ENCODE assay signal across 12 cellular contexts in genomic region chr10:74079028-74079913, GRCh38.
DNase-seq lines count a peak whose midpoint lies in the region; ATAC-seq and FAIRE-seq lines count a peak whose summit lies in the region.
"Had no signal": no experiment of that assay in that cellular context is flagged by ENCODE, and none has a peak within 500 bp of the region (broad histone marks: within the 10 kb centered on the region; RNA-seq: fewer than 3 reads in every experiment).

No MANE protein-coding gene starts in this region.

- peak overlapping the region; percentile 89 for H3K27ac Mint-ChIP-seq in stimulated activated naive CD8-positive, alpha-beta T cell treated with anti-CD3 and anti-CD28 coated beads, Interleukin-15, Interleukin-2, amounts not matched to agents 100 ng/mL and 50 ng/mL, for 24 hours
- H3K27ac Mint-ChIP-seq in activated T-helper 17 cell treated with anti-CD3 and anti-CD28 coated beads, Interleukin-2, amount 50 U/mL, for 72 hours: peak overlapping the region; percentile 86

- no peak for DNase-seq in stimulated activated naive CD8-positive, alpha-beta T cell treated with anti-CD3 and anti-CD28 coated beads, Interleukin-15, Interleukin-2, amounts not matched to agents 100 U/mL and 50 U/mL, for 24 hours
- DNase-seq in NCI-H1694 (lab: John Stamatoyannopoulos, UW) (no peak), NCI-H1048 (lab: John Stamatoyannopoulos, UW) (no peak)
- DNase-seq: BE2C, NCI-H774 had no signal

- H3K4me1 Mint-ChIP-seq in stimulated activated naive CD8-positive, alpha-beta T cell treated with anti-CD3 and anti-CD28 coated beads, Interleukin-15, Interleukin-2, amounts not matched to agents 100 ng/mL and 50 ng/mL, for 24 hours (ENCODE audit: low read depth): peaks cover 55% of the 10 kb centered on the region
- peaks cover 24% of the 10 kb centered on the region for H3K4me1 Mint-ChIP-seq in activated T-helper 17 cell treated with anti-CD3 and anti-CD28 coated beads, Interleukin-2, amount 50 U/mL, for 72 hours

- H3K27me3 Mint-ChIP-seq in stimulated activated naive CD8-positive, alpha-beta T cell treated with anti-CD3 and anti-CD28 coated beads, Interleukin-15, Interleukin-2, amounts not matched to agents 100 ng/mL and 50 ng/mL, for 24 hours: no peaks in the 10 kb centered on the region
- H3K27me3 Mint-ChIP-seq in activated T-helper 17 cell treated with anti-CD3 and anti-CD28 coated beads, Interleukin-2, amount 50 U/mL, for 72 hours: no peaks in the 10 kb centered on the region

- FAIRE-seq in islet of Langerhans (lab: Jason Lieb, UNC): peak; percentile 72

- peak overlapping the region; percentile 44 for H3K4me3 Mint-ChIP-seq in stimulated activated naive CD8-positive, alpha-beta T cell treated with anti-CD3 and anti-CD28 coated beads, Interleukin-15, Interleukin-2, amounts not matched to agents 100 ng/mL and 50 ng/mL, for 24 hours
- peak overlapping the region; percentile 72 for H3K4me3 Mint-ChIP-seq in activated T-helper 17 cell treated with anti-CD3 and anti-CD28 coated beads, Interleukin-2, amount 50 U/mL, for 72 hours

- H3K9me3 Mint-ChIP-seq in stimulated activated naive CD8-positive, alpha-beta T cell treated with anti-CD3 and anti-CD28 coated beads, Interleukin-15, Interleukin-2, amounts not matched to agents 100 ng/mL and 50 ng/mL, for 24 hours: no peaks in the 10 kb centered on the region
- no peaks in the 10 kb centered on the region for H3K9me3 Mint-ChIP-seq in activated T-helper 17 cell treated with anti-CD3 and anti-CD28 coated beads, Interleukin-2, amount 50 U/mL, for 72 hours
- H3K9me3 Mint-ChIP-seq: activated naive CD4-positive, alpha-beta T cell treated with anti-CD3 and anti-CD28 coated beads, Interleukin-2, amount 50 U/mL, for 72 hours had no signal

- peaks cover 17% of the 10 kb centered on the region for H3K36me3 Mint-ChIP-seq in stimulated activated naive CD8-positive, alpha-beta T cell treated with anti-CD3 and anti-CD28 coated beads, Interleukin-15, Interleukin-2, amounts not matched to agents 100 ng/mL and 50 ng/mL, for 24 hours (ENCODE audit: low read depth)
- peaks cover 55% of the 10 kb centered on the region for H3K36me3 Mint-ChIP-seq in activated T-helper 17 cell treated with anti-CD3 and anti-CD28 coated beads, Interleukin-2, amount 50 U/mL, for 72 hours (ENCODE audit: low read depth)

- ATAC-seq in stimulated activated naive CD8-positive, alpha-beta T cell treated with anti-CD3 and anti-CD28 coated beads, Interleukin-15, Interleukin-2, amounts not matched to agents 100 U/mL and 50 U/mL, for 24 hours: no peak
- peak; percentile 48 for ATAC-seq in activated T-helper 17 cell treated with anti-CD3 and anti-CD28 coated beads, Interleukin-2, amount 50 U/mL, for 72 hours (replicated peaks)
- ATAC-seq in HG02981 (IDR thresholded peaks at IDR 0.05; ENCODE audit: unreplicated experiment): no peak
- no peak for ATAC-seq in GM19324 (IDR thresholded peaks at IDR 0.05; ENCODE audit: low FRiP score, unreplicated experiment)
- ATAC-seq: sciatic nerve had no signal
